ENCODE assay signal across 1 cellular context in the genomic region with DNA sequence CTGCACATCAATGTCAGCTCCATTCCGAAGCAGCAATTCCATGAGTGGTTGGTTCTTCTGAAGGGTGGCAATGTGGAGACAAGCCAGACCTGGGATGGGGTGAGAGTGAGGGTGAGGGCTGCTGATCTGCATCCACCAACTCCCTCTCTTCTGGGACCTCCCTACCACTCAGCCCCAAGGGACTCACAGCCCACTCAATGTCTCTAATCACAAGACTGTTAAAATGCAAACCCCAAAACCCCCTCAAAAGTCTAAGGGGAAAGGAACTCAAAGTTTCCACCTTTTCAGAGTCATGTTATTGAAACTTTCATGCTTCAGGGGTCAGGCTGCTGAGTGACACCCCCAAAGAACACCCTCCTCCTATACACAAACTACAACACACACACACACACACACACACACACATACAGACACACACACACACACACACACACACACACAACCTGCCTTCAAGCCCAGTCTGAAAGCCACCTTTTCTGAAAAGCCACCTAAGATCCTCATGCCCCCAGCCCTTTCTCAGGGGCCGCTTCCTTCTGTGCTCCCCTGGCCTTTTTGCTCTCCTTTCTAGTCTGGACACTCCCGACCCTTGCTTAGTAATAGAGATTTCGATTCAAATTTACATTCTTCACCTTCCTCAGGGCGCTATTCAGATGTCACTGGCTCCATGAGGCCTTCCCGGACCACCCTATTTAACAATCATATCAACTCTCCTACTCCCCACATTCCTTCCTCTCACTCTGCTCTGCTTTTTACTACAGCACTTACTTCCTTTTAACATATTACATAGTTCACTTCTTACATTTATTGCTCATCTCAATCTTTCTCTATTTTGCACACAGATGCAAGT.
TF ChIP-seq lines count a peak whose summit lies in the region.

No MANE protein-coding gene starts in this region.

TF ChIP-seq in GM12878, 131 proteins besides CTCF, POLR2A, EP300 and RAD21 (continued from another document):
- TF ChIP-seq CHD1 (IDR thresholded peaks at IDR 0.05; ENCODE audit: low read depth, low read length) (peak; percentile 25; the same call in 1 of the 2 replicates), STAT3 (IDR thresholded peaks at IDR 0.05; ENCODE audit: low read depth, low read length) (no peak), RCOR1 (conservative IDR thresholded peaks at IDR 0.05; ENCODE audit: low read depth, low read length) (no peak), TAF1 (IDR thresholded peaks at IDR 0.05; ENCODE audit: borderline replicate concordance, low read depth, low read length) (0 out of 2 replicates have a peak, but pooled peaks have one; percentile 47), HDGF (IDR thresholded peaks at IDR 0.05) (peak; percentile 90), PAX8 (IDR thresholded peaks at IDR 0.05) (no peak), SREBF1 (IDR thresholded peaks at IDR 0.05; ENCODE audit: low read length) (no peak)
